18 cellular contexts compared by ENCODE assay signal in genomic region chr15:52164631-52165265, GRCh38. TPM values are rescaled to one million over a fixed set of nuclear protein-coding genes. Genes with fewer than 3 reads are reported as not detected.
A peak's percentile ranks its signal among the peaks of the same experiment; 100 is the strongest.
DNase-seq lines count a peak whose midpoint lies in the region; ATAC-seq, FAIRE-seq and TF ChIP-seq lines count a peak whose summit lies in the region.
"Had no signal": no experiment of that assay in that cellular context is flagged by ENCODE, and none has a peak within 500 bp of the region (broad histone marks: within the 10 kb centered on the region; RNA-seq: fewer than 3 reads in every experiment).

No MANE protein-coding gene starts in this region.

- POLR2A ChIA-PET in CD4-positive, alpha-beta T cell (lab: Charles Lee) = interaction anchor here (1.2 to 4.2 kb wide), 3 partner anchors 14 to 194 kb away, joined by 4 to 40 read pairs (median 5); partner anchors contain the start of gene LEO1

- H3K27ac Mint-ChIP-seq in CD4-positive, alpha-beta T cell = peak overlapping the region; percentile 2
- H3K27ac Mint-ChIP-seq in effector memory CD8-positive, alpha-beta T cell = peak overlapping the region in 1 of 2 donors; percentile 41
- no peak overlapping the region for H3K27ac Mint-ChIP-seq in progenitor cell of endocrine pancreas
- H3K27ac Mint-ChIP-seq: mesothelial cell of epicardium had no signal

- H3K4me3 Mint-ChIP-seq in CD4-positive, alpha-beta T cell = no peak overlapping the region
- no peak overlapping the region for H3K4me3 Mint-ChIP-seq in effector memory CD8-positive, alpha-beta T cell
- no peak overlapping the region for H3K4me3 Mint-ChIP-seq in progenitor cell of endocrine pancreas (ENCODE audit: low read depth)
- H3K4me3 Mint-ChIP-seq: mesothelial cell of epicardium had no signal

- no peak overlapping the region for H3K27ac ChIP-seq in CD4-positive, alpha-beta T cell (ENCODE audit: low read depth, low read length)
- peak overlapping the region; percentile 50; the same call in 1 of the 2 replicates for H3K27ac ChIP-seq in SK-N-MC
- H3K27ac ChIP-seq: ovary, suprapubic skin had no signal

- DNase-seq in CD4-positive, alpha-beta T cell = no peak
- DNase-seq in GM12891 (ENCODE audit: insufficient read length, low spot score) (no peak), SK-N-MC (ENCODE audit: low read depth, low spot score) (no peak), activated gamma-delta T cell (lab: John Stamatoyannopoulos, UW) (no peak), progenitor cell of endocrine pancreas (ENCODE audit: low spot score, unreplicated experiment) (no peak), NCI-H345 treated with DMSO at 0.1 percent for 48 hours (lab: John Stamatoyannopoulos, UW; ENCODE audit: unreplicated experiment) (no peak), inferior parietal cortex (ENCODE audit: extremely low spot score) (no peak)
- no peak for DNase-seq in effector memory CD8-positive, alpha-beta T cell
- DNase-seq: amniotic stem cell, C1 segment of cervical spinal cord, foreskin melanocyte, GF-D8, H7, NCI-H2227 treated with DMSO at 0.1 percent for 48 hours, ovary had no signal

- no peak for TF ChIP-seq POLR2A in GM12891 (IDR thresholded peaks at IDR 0.05; ENCODE audit: low read depth, low read length)

- intact Hi-C loops in CD4-positive, alpha-beta T cell (cut with DNase I, micrococcal nuclease) = no loop called here

- H3K27me3 Mint-ChIP-seq in CD4-positive, alpha-beta T cell = no peaks in the 10 kb centered on the region
- H3K27me3 Mint-ChIP-seq in effector memory CD8-positive, alpha-beta T cell = no peaks in the 10 kb centered on the region
- no peaks in the 10 kb centered on the region for H3K27me3 Mint-ChIP-seq in progenitor cell of endocrine pancreas

- H3K4me3 ChIP-seq in SK-N-MC = no peak overlapping the region
- H3K4me3 ChIP-seq: ovary, suprapubic skin had no signal

- H3K9me3 ChIP-seq in CD4-positive, alpha-beta T cell (ENCODE audit: control insufficient read depth, low read length) = no peaks in the 10 kb centered on the region
- no peaks in the 10 kb centered on the region for H3K9me3 ChIP-seq in SK-N-MC (ENCODE audit: low read depth, low read length)
- H3K9me3 ChIP-seq: ovary, suprapubic skin had no signal

- peaks cover 44% of the 10 kb centered on the region for H3K4me1 Mint-ChIP-seq in CD4-positive, alpha-beta T cell (ENCODE audit: low read depth)
- peaks cover 14 to 39% of the 10 kb centered on the region in 2 donors for H3K4me1 Mint-ChIP-seq in effector memory CD8-positive, alpha-beta T cell (ENCODE audit: low read depth in 2 of 2)
- peaks cover 6% of the 10 kb centered on the region for H3K4me1 Mint-ChIP-seq in progenitor cell of endocrine pancreas (ENCODE audit: low read depth)
- H3K4me1 Mint-ChIP-seq: mesothelial cell of epicardium had no signal

- no peaks in the 10 kb centered on the region for H3K27me3 ChIP-seq in CD4-positive, alpha-beta T cell (ENCODE audit: control insufficient read depth, insufficient read depth, low read length)
- H3K27me3 ChIP-seq: ovary, suprapubic skin had no signal

- no peaks in the 10 kb centered on the region for H3K9me3 Mint-ChIP-seq in CD4-positive, alpha-beta T cell
- no peaks in the 10 kb centered on the region for H3K9me3 Mint-ChIP-seq in effector memory CD8-positive, alpha-beta T cell
- H3K9me3 Mint-ChIP-seq in progenitor cell of endocrine pancreas (ENCODE audit: low read depth) = peaks cover 3% of the 10 kb centered on the region

- no peaks in the 10 kb centered on the region for H3K36me3 ChIP-seq in SK-N-MC (ENCODE audit: insufficient read depth, low read length)
- H3K36me3 ChIP-seq: ovary had no signal

- CTCF ChIA-PET in CD4-positive, alpha-beta T cell (lab: Charles Lee) = interaction anchor here (1.1 to 1.6 kb wide), 4 partner anchors 14 to 138 kb away, joined by 3 to 6 read pairs (median 4); no protein-coding TSS in a partner anchor

- no peak overlapping the region for H3K9ac ChIP-seq in SK-N-MC (ENCODE audit: insufficient read length)

- peaks cover 44% of the 10 kb centered on the region for H3K36me3 Mint-ChIP-seq in CD4-positive, alpha-beta T cell (ENCODE audit: low read depth)
- H3K36me3 Mint-ChIP-seq in effector memory CD8-positive, alpha-beta T cell (ENCODE audit: insufficient read depth) = peaks cover 24% of the 10 kb centered on the region
- H3K36me3 Mint-ChIP-seq in progenitor cell of endocrine pancreas (ENCODE audit: insufficient read depth) = peaks cover 18% of the 10 kb centered on the region

- TF ChIP-seq CTCF in CD4-positive, alpha-beta T cell (IDR thresholded peaks at IDR 0.05) = no peak
- no peak for TF ChIP-seq CTCF in progenitor cell of endocrine pancreas (IDR thresholded peaks at IDR 0.05; ENCODE audit: unreplicated experiment)

- ATAC-seq in CD4-positive, alpha-beta T cell (ENCODE audit: poor library complexity) = peak; percentile 69
- ATAC-seq in effector memory CD8-positive, alpha-beta T cell (replicated peaks) = peak; percentile 53

- no peak for FAIRE-seq in GM12891 (lab: Jason Lieb, UNC)
- FAIRE-seq: GM18507 had no signal

TF ChIP-seq in GM12891, 5 proteins besides CTCF, POLR2A, EP300 and RAD21:
- no peak for TF ChIP-seq POU2F2 (IDR thresholded peaks at IDR 0.05; ENCODE audit: low read depth, low read length)
- TF ChIP-seq SPI1 (IDR thresholded peaks at IDR 0.05; ENCODE audit: low read depth, low read length) = peak; percentile 72
TF ChIP-seq in GM12891: peak in this region for 1.

RNA-seq across cellular contexts. Expression of gene GNB5, which starts 26.4 kb away (rescaled TPM):
- 10 to 100 TPM; 79.6 to 80.3 TPM for total RNA-seq in CD4-positive, alpha-beta T cell
- 6.4 TPM for polyA plus RNA-seq in GM12891 (2012; ENCODE audit: low read depth, missing spikeins)
- 54.6 and 56.0 TPM in 2 replicates for total RNA-seq in progenitor cell of endocrine pancreas

RNA-seq across cellular contexts. Expression of gene BCL2L10, which starts 52.2 kb away (rescaled TPM):
- under 1 TPM; 0.20 to 0.55 TPM for total RNA-seq in CD4-positive, alpha-beta T cell
- 21.4 TPM for polyA plus RNA-seq in GM12891 (2012; ENCODE audit: low read depth, missing spikeins)
- total RNA-seq in progenitor cell of endocrine pancreas = 0.46 and 0.60 TPM in 2 replicates
- total RNA-seq: H7 had no signal
